In the genomic region with DNA sequence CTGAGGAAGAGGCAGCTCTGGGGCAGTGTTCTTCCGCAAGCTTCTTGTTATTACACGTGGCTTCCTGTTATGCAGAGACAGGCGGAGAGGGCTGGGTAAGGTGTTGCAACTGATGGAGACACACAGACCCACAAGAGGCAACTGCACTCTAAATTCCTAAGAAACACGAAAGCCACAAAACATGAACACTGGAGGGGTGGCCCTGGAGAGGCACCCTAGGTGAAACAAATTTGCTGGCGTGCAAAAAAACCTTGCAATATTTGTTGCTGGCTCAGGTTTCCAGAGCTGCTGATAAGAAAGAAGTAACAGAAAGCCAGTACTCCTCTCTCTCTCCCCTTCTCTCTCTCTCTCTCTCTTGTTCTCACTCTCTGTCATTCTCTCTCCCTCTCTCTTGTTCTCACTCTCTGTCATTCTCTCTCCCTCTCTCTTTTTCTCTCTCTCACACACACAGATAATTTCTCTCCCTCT, we compare ENCODE assay signal across 8 cellular contexts.
DNase-seq lines count a peak whose midpoint lies in the region; ATAC-seq lines count a peak whose summit lies in the region.

No MANE protein-coding gene starts in this region.

- ATAC-seq in GM19025 (IDR thresholded peaks at IDR 0.05; ENCODE audit: low read depth, unreplicated experiment) = peak; percentile 42
- peak; percentile 55 for ATAC-seq in stimulated activated naive CD8-positive, alpha-beta T cell treated with anti-CD3 and anti-CD28 coated beads, Interleukin-15, Interleukin-2, amounts not matched to agents 100 U/mL and 50 U/mL, for 24 hours
- no peak for ATAC-seq in HG03439 (IDR thresholded peaks at IDR 0.05; ENCODE audit: unreplicated experiment)
- no peak for ATAC-seq in GM21737 (IDR thresholded peaks at IDR 0.05; ENCODE audit: unreplicated experiment)

- peak; percentile 77 for DNase-seq in NK-92 treated with Interleukin-12 subunit alpha and Interleukin-12 subunit beta, amount 100 ng/mL, for 24 hours (lab: John Stamatoyannopoulos, UW)
- peak; percentile 86 for DNase-seq in activated effector memory CD4-positive, alpha-beta T cell treated with anti-CD3 and anti-CD28 coated beads, Interleukin-2, amount 50 U/mL, for 16 hours
- DNase-seq in islet precursor cell (peak; percentile 64), germinal center (ENCODE audit: low spot score) (no peak)
- peak; percentile 54 for DNase-seq in stimulated activated naive CD8-positive, alpha-beta T cell treated with anti-CD3 and anti-CD28 coated beads, Interleukin-15, Interleukin-2, amounts not matched to agents 100 U/mL and 50 U/mL, for 24 hours

Comparison
In these comparisons a context has a peak if more than half of its experiments do, and no peak if none do; other contexts are left out.
1. ATAC-seq: peak in GM19025 (single experiment) and stimulated activated naive CD8-positive, alpha-beta T cell treated with anti-CD3 and anti-CD28 coated beads, Interleukin-15, Interleukin-2, amounts not matched to agents 100 U/mL and 50 U/mL, for 24 hours (single experiment); none in HG03439 (single experiment) and GM21737 (single experiment).